20 cellular contexts compared by ENCODE assay signal in genomic region chr7:76353744-76354143, GRCh38.
"Had no signal": no experiment of that assay in that cellular context is flagged by ENCODE, and none has a peak within 500 bp of the region (broad histone marks: within the 10 kb centered on the region; RNA-seq: fewer than 3 reads in every experiment).

No MANE protein-coding gene starts in this region.

- H3K4me3 Mint-ChIP-seq: activated CD4-positive, alpha-beta memory T cell treated with anti-CD3 and anti-CD28 coated beads for 36 hours; activated CD4-positive, alpha-beta T cell treated with anti-CD3 and anti-CD28 coated beads for 36 hours had no signal

- DNase-seq: activated CD4-positive, alpha-beta memory T cell treated with anti-CD3 and anti-CD28 coated beads for 36 hours; activated CD4-positive, alpha-beta T cell treated with anti-CD3 and anti-CD28 coated beads for 36 hours; activated gamma-delta T cell; activated T-cell treated with anti-CD3 and anti-CD28 coated beads, Interleukin-2, amount 50 U/mL, for 48 hours; cerebellar nuclear complex; dermis blood vessel endothelial cell; foreskin melanocyte; mammary epithelial cell; mucosa of descending colon; naive thymus-derived CD4-positive, alpha-beta T cell; retina; stimulated activated CD4-positive, alpha-beta T cell treated with anti-CD3 and anti-CD28 coated beads, Interleukin-4, amount 100 ng/mL, for 24 hours; stimulated activated naive CD4-positive, alpha-beta T cell; T-helper 2 cell; upper lobe of left lung had no signal

- H3K36me3 ChIP-seq: breast epithelium had no signal

- H3K27me3 ChIP-seq: breast epithelium, upper lobe of left lung had no signal

- H3K27ac ChIP-seq: breast epithelium, epithelial cell of prostate, skin epidermis, upper lobe of left lung had no signal

- H3K27me3 Mint-ChIP-seq: activated CD4-positive, alpha-beta memory T cell treated with anti-CD3 and anti-CD28 coated beads for 36 hours; activated CD4-positive, alpha-beta T cell treated with anti-CD3 and anti-CD28 coated beads for 36 hours; naive thymus-derived CD4-positive, alpha-beta T cell had no signal

- FAIRE-seq: islet of Langerhans had no signal

- H3K4me3 ChIP-seq: breast epithelium, mucosa of descending colon, skin epidermis, upper lobe of left lung had no signal

- H3K9me3 Mint-ChIP-seq: activated CD4-positive, alpha-beta memory T cell treated with anti-CD3 and anti-CD28 coated beads for 36 hours; activated naive CD4-positive, alpha-beta T cell treated with anti-CD3 and anti-CD28 coated beads, Interleukin-2, amount 50 U/mL, for 72 hours; naive thymus-derived CD4-positive, alpha-beta T cell had no signal

- H3K27ac Mint-ChIP-seq: activated CD4-positive, alpha-beta memory T cell treated with anti-CD3 and anti-CD28 coated beads for 36 hours; activated CD4-positive, alpha-beta T cell treated with anti-CD3 and anti-CD28 coated beads for 36 hours; activated naive CD4-positive, alpha-beta T cell treated with anti-CD3 and anti-CD28 coated beads, Interleukin-2, amount 50 U/mL, for 72 hours had no signal

- H3K9me3 ChIP-seq: breast epithelium, mucosa of descending colon, upper lobe of left lung had no signal

- ATAC-seq: activated CD4-positive, alpha-beta T cell treated with anti-CD3 and anti-CD28 coated beads for 36 hours; activated naive CD4-positive, alpha-beta T cell treated with anti-CD3 and anti-CD28 coated beads, Interleukin-2, amount 50 U/mL, for 72 hours; mucosa of descending colon; naive thymus-derived CD4-positive, alpha-beta T cell had no signal
